In the genomic region with DNA sequence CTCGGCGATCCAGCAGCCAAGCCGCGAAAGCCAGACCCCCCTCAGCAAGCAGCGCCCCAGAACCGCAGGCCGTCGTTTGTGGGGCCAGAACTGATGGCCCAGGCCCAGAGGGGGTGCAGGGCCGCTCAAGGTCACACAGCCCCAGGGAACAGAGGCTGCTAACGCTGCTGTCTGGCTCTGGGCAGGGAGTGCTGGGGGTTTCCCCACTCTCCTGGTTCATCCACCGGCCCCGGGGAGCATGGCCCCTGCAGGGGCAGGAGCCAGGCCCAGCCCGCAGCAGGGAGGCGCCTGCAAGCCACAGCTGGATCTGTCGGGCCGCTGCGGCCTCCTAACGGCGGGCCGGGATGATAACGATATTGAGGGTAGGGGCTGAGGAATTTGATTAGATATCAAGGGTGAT, we compare ENCODE assay signal across 22 cellular contexts.
DNase-seq lines count a peak whose midpoint lies in the region; ATAC-seq, FAIRE-seq and TF ChIP-seq lines count a peak whose summit lies in the region.
"Had no signal": no experiment of that assay in that cellular context is flagged by ENCODE, and none has a peak within 500 bp of the region (broad histone marks: within the 10 kb centered on the region; RNA-seq: fewer than 3 reads in every experiment).

No MANE protein-coding gene starts in this region.

- TF ChIP-seq EP300 in HepG2 (IDR thresholded peaks at IDR 0.05; ENCODE audit: low read depth in 2 of 2, low read length in 2 of 2) (no peak), HepG2 (CRISPR knock-in tag; IDR thresholded peaks at IDR 0.05; ENCODE audit: borderline replicate concordance) (no peak)

- no peak for TF ChIP-seq RAD21 in HepG2 (CRISPR knock-in tag; IDR thresholded peaks at IDR 0.05)

- DNase-seq in right cardiac atrium: peak in 1 of 3 donors; percentile 46
- no peak for DNase-seq in cardiac septum (ENCODE audit: low spot score)
- DNase-seq in HepG2 (ENCODE audit: low spot score): no peak
- no peak for DNase-seq in aorta
- DNase-seq in NCI-H446 (lab: John Stamatoyannopoulos, UW): no peak
- no peak for DNase-seq in effector memory CD4-positive, alpha-beta T cell
- DNase-seq: 8988T; ACHN; AML-193; BE2C; CD4-positive, alpha-beta T cell; CD8-positive, alpha-beta memory T cell; DMS53; DMS79 treated with DMSO at 0.1 percent for 48 hours; GF-D8; HCEC 1CT had no signal

- 62% methylated on average over 21 of the region's 21 CpGs for WGBS in right cardiac atrium
- WGBS in HepG2 (ENCODE audit: low lambda C conversion rate): 90% methylated on average over 2 of the region's 21 CpGs
- 86 to 87% methylated on average over 20 to 21 of the region's 21 CpGs for WGBS in aorta, 2 donors

- in situ Hi-C loops in HepG2 (cut with HindIII; ENCODE audit: extremely low pct_ligation_motif_present, low pct_unique_long_range_greater_than_20kb): no loop called here

- POLR2A ChIA-PET in HepG2 (lab: Yijun Ruan, JAX): no interaction called here

- no peaks in the 10 kb centered on the region for H3K9me3 ChIP-seq in right cardiac atrium (ENCODE audit: control insufficient read depth, low read length)
- H3K9me3 ChIP-seq in HepG2 (ENCODE audit: low read length): no peaks in the 10 kb centered on the region
- H3K9me3 ChIP-seq in aorta (ENCODE audit: control insufficient read depth, low read length): no peaks in the 10 kb centered on the region
- H3K9me3 ChIP-seq in effector memory CD4-positive, alpha-beta T cell (ENCODE audit: control insufficient read depth, low read length): no peaks in the 10 kb centered on the region
- H3K9me3 ChIP-seq: A549, BE2C had no signal

- H3K4me1 ChIP-seq in right cardiac atrium (ENCODE audit: control insufficient read depth, insufficient read depth, low read length) (no peaks in the 10 kb centered on the region), HepG2 (ENCODE audit: insufficient read depth, low read length) (peaks cover 29% of the 10 kb centered on the region), aorta (ENCODE audit: control insufficient read depth in 1 of 2, insufficient read depth in 2 of 2, low read length in 2 of 2) (no peaks in the 10 kb centered on the region)
- H3K4me1 ChIP-seq in effector memory CD4-positive, alpha-beta T cell (ENCODE audit: control insufficient read depth, insufficient read depth, low read length, poor library complexity, severe bottlenecking): no peaks in the 10 kb centered on the region
- H3K4me1 ChIP-seq: A549; BE2C; BLaER1 treated with 17β-estradiol and CSF1 and Interleukin-3, amounts not matched to agents 10 nM and 100 nM had no signal

- H3K27me3 ChIP-seq in right cardiac atrium (ENCODE audit: control insufficient read depth, insufficient read depth) (no peaks in the 10 kb centered on the region), HepG2 (ENCODE audit: control insufficient read depth in 1 of 2, insufficient read depth in 2 of 2, low read length in 2 of 2) (no peaks in the 10 kb centered on the region), aorta (ENCODE audit: control insufficient read depth in 1 of 2, insufficient read depth in 2 of 2, low read length in 1 of 2) (no peaks in the 10 kb centered on the region)
- no peaks in the 10 kb centered on the region for H3K27me3 ChIP-seq in effector memory CD4-positive, alpha-beta T cell (replicated peaks; ENCODE audit: control insufficient read depth, insufficient read depth, low read length, poor library complexity, severe bottlenecking)
- H3K27me3 ChIP-seq: BE2C; BLaER1 treated with 17β-estradiol and CSF1 and Interleukin-3, amounts not matched to agents 10 nM and 100 nM had no signal

- CTCF ChIA-PET in HepG2 (lab: Yijun Ruan, JAX; ENCODE audit: low intra/inter-chr PET ratio, low total read pairs): no interaction called here

- no peaks in the 10 kb centered on the region for H3K79me2 ChIP-seq in HepG2 (ENCODE audit: insufficient read depth, low read length)

- no peak overlapping the region for H3K4me3 ChIP-seq in right cardiac atrium (ENCODE audit: low read length)
- no peak overlapping the region for H3K4me3 ChIP-seq in HepG2 (replicated peaks in 1 of 3; ENCODE audit: insufficient read depth in 1 of 3, low read depth in 2 of 3, low read length in 3 of 3)
- H3K4me3 ChIP-seq in aorta (ENCODE audit: low read length in 2 of 2): no peak overlapping the region
- no peak overlapping the region for H3K4me3 ChIP-seq in effector memory CD4-positive, alpha-beta T cell (ENCODE audit: insufficient read depth, low read depth, low read length, poor library complexity, severe bottlenecking)
- H3K4me3 ChIP-seq: A549; BLaER1 treated with 17β-estradiol and CSF1 and Interleukin-3, amounts not matched to agents 10 nM and 100 nM; GM23338 had no signal

- ATAC-seq in right cardiac atrium: peak; percentile 14 to 29
- no peak for ATAC-seq in HepG2
- ATAC-seq in aorta (ENCODE audit: low FRiP score): peak; percentile 58
- ATAC-seq: A549, GM23338 had no signal

- no peaks in the 10 kb centered on the region for H4K20me1 ChIP-seq in HepG2 (ENCODE audit: insufficient read depth, low read length)
- H4K20me1 ChIP-seq: BLaER1 treated with 17β-estradiol and CSF1 and Interleukin-3, amounts not matched to agents 10 nM and 100 nM had no signal

- H3K27ac ChIP-seq in right cardiac atrium (ENCODE audit: low read length): no peak overlapping the region
- H3K27ac ChIP-seq in HepG2 (ENCODE audit: extremely low read length, insufficient read depth, low read length): no peak overlapping the region
- no peak overlapping the region for H3K27ac ChIP-seq in aorta (ENCODE audit: low read depth in 1 of 2, low read length in 2 of 2)
- H3K27ac ChIP-seq in effector memory CD4-positive, alpha-beta T cell (ENCODE audit: insufficient read depth, low read length, poor library complexity, severe bottlenecking): no peak overlapping the region
- H3K27ac ChIP-seq: A549; BLaER1 treated with 17β-estradiol and CSF1 and Interleukin-3, amounts not matched to agents 10 nM and 100 nM had no signal

- TF ChIP-seq CTCF in HepG2 (CRISPR knock-in tag; IDR thresholded peaks at IDR 0.05): no peak

- H2AFZ ChIP-seq in HepG2 (ENCODE audit: low read length): no peak overlapping the region
- H2AFZ ChIP-seq: GM23338 had no signal

- H3K4me2 ChIP-seq in HepG2 (ENCODE audit: low read depth, low read length): no peak overlapping the region
- H3K4me2 ChIP-seq: A549; BLaER1 treated with 17β-estradiol and CSF1 and Interleukin-3, amounts not matched to agents 10 nM and 100 nM; GM23338 had no signal

- no peak for TF ChIP-seq POLR2A in HepG2 (IDR thresholded peaks at IDR 0.05; ENCODE audit: insufficient read depth in 1 of 2, low read depth in 2 of 2, low read length in 2 of 2)

- no TSS peak for BruUV-seq in HepG2 (replicated peaks; lab: Mats Ljungman, UMichigan)

- no peak for FAIRE-seq in HepG2 (lab: Jason Lieb, UNC)
- FAIRE-seq: A549, GM12891, GM18507, H54 had no signal

- H3K36me3 ChIP-seq in HepG2 (replicated peaks in 1 of 2; ENCODE audit: control insufficient read depth in 1 of 2, insufficient read depth in 2 of 2, low read length in 2 of 2) (no peaks in the 10 kb centered on the region), aorta (ENCODE audit: control insufficient read depth in 1 of 2, insufficient read depth in 2 of 2, low read length in 1 of 2) (no peaks in the 10 kb centered on the region)
- H3K36me3 ChIP-seq in effector memory CD4-positive, alpha-beta T cell (ENCODE audit: control insufficient read depth, insufficient read depth, low read length): no peaks in the 10 kb centered on the region
- H3K36me3 ChIP-seq: BE2C; BLaER1 treated with 17β-estradiol and CSF1 and Interleukin-3, amounts not matched to agents 10 nM and 100 nM had no signal

- intact Hi-C loops in right cardiac atrium (cut with DNase I): no loop called here
- intact Hi-C loops in cardiac septum (cut with DNase I): no loop called here
- intact Hi-C loops in HepG2 (cut with micrococcal nuclease; ENCODE audit: unreplicated experiment): no loop called here
- intact Hi-C loops in aorta (cut with DNase I): no loop called here

- H3K9ac ChIP-seq in HepG2 (ENCODE audit: insufficient read depth, low read depth, low read length): no peak overlapping the region
- H3K9ac ChIP-seq: BLaER1 treated with 17β-estradiol and CSF1 and Interleukin-3, amounts not matched to agents 10 nM and 100 nM had no signal

TF ChIP-seq in HepG2, 621 proteins besides CTCF, POLR2A, EP300 and RAD21:
- peak; percentile 84 for TF ChIP-seq ZNF768 (CRISPR knock-in tag; IDR thresholded peaks at IDR 0.05)
- no peak for TF ChIP-seq KLF11 (CRISPR knock-in tag; IDR thresholded peaks at IDR 0.05)
